In the genomic region with DNA sequence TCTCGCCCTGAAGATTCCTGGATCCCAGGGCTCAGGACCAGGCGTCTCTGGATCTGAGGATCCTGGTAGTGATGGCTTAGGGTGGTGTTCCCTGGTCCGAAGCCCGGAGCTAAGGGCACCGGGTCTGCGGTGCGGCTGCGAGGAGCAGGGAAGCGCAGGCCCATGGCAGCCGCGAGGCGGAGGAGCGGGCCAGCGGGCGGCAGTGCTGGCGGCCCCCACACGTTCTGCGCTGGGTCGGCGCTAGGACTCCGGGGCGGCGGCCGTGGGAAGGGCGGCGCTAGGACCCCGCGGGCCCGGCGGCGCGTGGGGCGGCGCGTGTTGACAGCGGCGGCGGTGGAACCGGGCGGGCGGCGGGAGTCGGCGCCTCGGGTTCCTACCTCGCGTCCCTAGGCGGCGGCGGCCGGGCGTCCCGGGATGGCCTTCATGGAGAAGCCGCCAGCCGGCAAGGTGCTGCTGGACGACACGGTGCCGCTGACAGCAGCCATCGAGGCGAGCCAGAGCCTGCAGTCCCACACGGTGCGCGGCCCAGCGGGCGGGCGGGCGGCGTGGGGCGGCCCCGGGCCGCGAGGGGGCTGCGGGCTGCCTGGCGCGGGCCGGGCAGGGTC, we compare ENCODE assay signal across 8 cellular contexts. TPM values are rescaled to one million over a fixed set of nuclear protein-coding genes. Genes with fewer than 3 reads are reported as not detected.
A peak's percentile ranks its signal among the peaks of the same experiment; 100 is the strongest.
DNase-seq lines count a peak whose midpoint lies in the region; ATAC-seq and TF ChIP-seq lines count a peak whose summit lies in the region.

A gene (plus strand): TSS at position 318 of the 605 bp plus-strand sequence. CDS start 97 bp downstream, at position 415.

- ATAC-seq in DND-41 (ENCODE audit: insufficient read depth, low read depth) (peak; percentile 83), GM21381 (IDR thresholded peaks at IDR 0.05; ENCODE audit: unreplicated experiment) (peak; percentile 94), Right ventricle myocardium superior (ENCODE audit: poor library complexity) (peak; percentile 98)

- 0 to 20% methylated on average over 1 to 7 of the region's 76 CpGs for WGBS in thyroid gland, 2 donors

- intact Hi-C loops in Right ventricle myocardium superior (cut with DNase I) (loop anchor here (5.0 kb wide), 2 partner anchors 85 to 165 kb away; no protein-coding TSS in a partner anchor), thyroid gland (cut with DNase I) (loop anchor here (2.0 kb wide), 1 partner anchor 160 kb away; a partner anchor contains a TSS)

- H3K4me2 ChIP-seq in DND-41 (ENCODE audit: insufficient read depth, low read length), result peak within 1 kb of the TSS; percentile 79
- peak within 1 kb of the TSS; percentile 89 for H3K4me2 ChIP-seq in parathyroid adenoma (ENCODE audit: low read length)

- H3K4me3 ChIP-seq in DND-41 (ENCODE audit: low read depth in 1 of 2, low read length in 2 of 2) (peak within 1 kb of the TSS; percentile 88 to 94), HUES48 (ENCODE audit: low read depth, low read length) (peak within 1 kb of the TSS; percentile 72), adipocyte (ENCODE audit: low read length) (peak within 1 kb of the TSS; percentile 93), parathyroid adenoma (ENCODE audit: low read depth, low read length) (peak within 1 kb of the TSS; percentile 72), thyroid gland (replicated peaks in 1 of 3) (peak within 1 kb of the TSS; percentile 10 to 80 (median 61))

- TF ChIP-seq POLR2A in thyroid gland (IDR thresholded peaks at IDR 0.05), result peak; percentile 62 to 87

- peaks cover 49% of the 10 kb centered on the region for H3K79me2 ChIP-seq in DND-41 (ENCODE audit: insufficient read depth, low read length)
- peaks cover 23% of the 10 kb centered on the region for H3K79me2 ChIP-seq in parathyroid adenoma

- TF ChIP-seq CTCF in DND-41 (IDR thresholded peaks at IDR 0.05; ENCODE audit: borderline replicate concordance, extremely low read depth, low read length, poor library complexity, severe bottlenecking) (peak; percentile 36), parathyroid adenoma (IDR thresholded peaks at IDR 0.05) (no peak), thyroid gland (IDR thresholded peaks at IDR 0.05) (peak in 2 of 6 experiments; percentile 16 to 39)

- peaks cover 50% of the 10 kb centered on the region for H3K4me1 ChIP-seq in DND-41 (ENCODE audit: insufficient read depth, low read length)
- peaks cover 19% of the 10 kb centered on the region; the same call in 1 of the 2 replicates for H3K4me1 ChIP-seq in HUES48 (ENCODE audit: control insufficient read depth, insufficient read depth, low read length)
- H3K4me1 ChIP-seq in adipocyte (ENCODE audit: control insufficient read depth, insufficient read depth, low read length), result peaks cover 44% of the 10 kb centered on the region
- H3K4me1 ChIP-seq in parathyroid adenoma, result peaks cover 30% of the 10 kb centered on the region
- H3K4me1 ChIP-seq in thyroid gland, result peaks cover 41 to 56% of the 10 kb centered on the region in 2 donors

- H3K36me3 ChIP-seq in DND-41 (ENCODE audit: insufficient read depth, low read length), result peaks cover 13% of the 10 kb centered on the region
- H3K36me3 ChIP-seq in HUES48 (ENCODE audit: control insufficient read depth, insufficient read depth, low read length), result no peaks in the 10 kb centered on the region
- no peaks in the 10 kb centered on the region for H3K36me3 ChIP-seq in adipocyte (ENCODE audit: control insufficient read depth, insufficient read depth, low read length, severe bottlenecking)
- H3K36me3 ChIP-seq in parathyroid adenoma (ENCODE audit: control insufficient read depth, insufficient read depth, low read length), result no peaks in the 10 kb centered on the region
- no peaks in the 10 kb centered on the region for H3K36me3 ChIP-seq in thyroid gland

- H3K27ac ChIP-seq in DND-41 (ENCODE audit: low read length), result peak within 1 kb of the TSS; percentile 80
- H3K27ac ChIP-seq in HUES48 (ENCODE audit: low read depth, low read length), result no peak within 1 kb of the TSS
- peak within 1 kb of the TSS; percentile 78 for H3K27ac ChIP-seq in parathyroid adenoma
- peak within 1 kb of the TSS; percentile 77 to 96 (median 91) for H3K27ac ChIP-seq in thyroid gland

- H2AFZ ChIP-seq in DND-41 (ENCODE audit: low read depth, low read length) (peak within 1 kb of the TSS; percentile 85), parathyroid adenoma (peak within 1 kb of the TSS; percentile 77)

- peak within 1 kb of the TSS; percentile 74 for H3K9ac ChIP-seq in DND-41 (ENCODE audit: low read depth, low read length)
- H3K9ac ChIP-seq in HUES48 (ENCODE audit: low read depth, low read length), result no peak within 1 kb of the TSS; the same call in 1 of the 2 replicates
- peak within 1 kb of the TSS; percentile 90 for H3K9ac ChIP-seq in adipocyte (ENCODE audit: low read length)
- H3K9ac ChIP-seq in parathyroid adenoma, result peak within 1 kb of the TSS; percentile 63

- H4K20me1 ChIP-seq in DND-41 (ENCODE audit: insufficient read depth, low read length), result no peaks in the 10 kb centered on the region; the same call in 1 of the 2 replicates

- DNase-seq in DND-41, result peak; percentile 81
- peak; percentile 61 to 80 (median 67) for DNase-seq in T-helper 1 cell
- DNase-seq in adipocyte (ENCODE audit: low read depth), result peak; percentile 93
- peak; percentile 91 for DNase-seq in Right ventricle myocardium superior
- peak; percentile 85 for DNase-seq in thyroid gland

- H3K9me3 ChIP-seq in DND-41 (ENCODE audit: insufficient read depth, low read length, severe bottlenecking), result no peaks in the 10 kb centered on the region
- H3K9me3 ChIP-seq in HUES48 (ENCODE audit: control insufficient read depth, insufficient read depth, low read length), result no peaks in the 10 kb centered on the region
- no peaks in the 10 kb centered on the region for H3K9me3 ChIP-seq in adipocyte (ENCODE audit: control insufficient read depth, low read length)
- H3K9me3 ChIP-seq in parathyroid adenoma (ENCODE audit: control insufficient read depth, low read length), result no peaks in the 10 kb centered on the region
- H3K9me3 ChIP-seq in thyroid gland, result no peaks in the 10 kb centered on the region

- no peaks in the 10 kb centered on the region for H3K27me3 ChIP-seq in DND-41 (ENCODE audit: insufficient read depth, low read length, poor library complexity)
- H3K27me3 ChIP-seq in HUES48 (ENCODE audit: control insufficient read depth, insufficient read depth, low read length), result peaks cover 21% of the 10 kb centered on the region
- no peaks in the 10 kb centered on the region for H3K27me3 ChIP-seq in adipocyte (replicated peaks; ENCODE audit: control insufficient read depth, insufficient read depth, low read length)
- no peaks in the 10 kb centered on the region for H3K27me3 ChIP-seq in parathyroid adenoma (ENCODE audit: control insufficient read depth, insufficient read depth, low read length)
- no peaks in the 10 kb centered on the region for H3K27me3 ChIP-seq in thyroid gland

RNA-seq across cellular contexts. Expression of the gene that starts here (rescaled TPM):
- total RNA-seq in Right ventricle myocardium superior (12.0 TPM), thyroid gland (100 to 1,000 TPM in 3 of 4 donors, 10 to 100 TPM in 1; 98.6 to 139 (median 123) TPM)
